ENCODE assay signal across 35 cellular contexts in the genomic region with DNA sequence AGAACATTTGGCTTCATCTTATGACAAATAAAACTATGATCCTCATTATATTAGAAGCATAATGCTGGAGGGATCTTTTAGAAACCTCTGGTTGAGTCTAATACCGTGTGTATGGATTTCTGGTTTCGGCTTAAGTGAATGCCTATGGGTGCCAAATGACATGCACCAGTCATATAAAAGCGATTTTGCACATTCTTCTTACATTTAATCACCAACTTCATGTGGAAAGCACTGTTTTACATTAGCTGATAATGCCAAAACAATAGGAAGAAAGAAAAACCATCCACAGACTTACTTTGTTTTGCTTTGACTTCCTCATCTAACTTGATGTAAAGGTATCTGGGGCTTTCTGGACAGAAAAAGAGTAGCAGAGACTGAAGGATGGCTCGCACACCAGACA. TPM values are rescaled to one million over a fixed set of nuclear protein-coding genes. Genes with fewer than 3 reads are reported as not detected.
DNase-seq lines count a peak whose midpoint lies in the region; ATAC-seq, FAIRE-seq and TF ChIP-seq lines count a peak whose summit lies in the region.
"Had no signal": no experiment of that assay in that cellular context is flagged by ENCODE, and none has a peak within 500 bp of the region (broad histone marks: within the 10 kb centered on the region; RNA-seq: fewer than 3 reads in every experiment).

No MANE protein-coding gene starts in this region.

- intact Hi-C loops in HepG2 (cut with micrococcal nuclease; ENCODE audit: unreplicated experiment) (no loop called here), right lobe of liver (cut with DNase I) (no loop called here)

- no peak overlapping the region for H2AFZ ChIP-seq in HepG2 (ENCODE audit: low read length)
- peak overlapping the region; percentile 82 for H2AFZ ChIP-seq in SK-N-SH (ENCODE audit: low read depth)
- peak overlapping the region; percentile 1 for H2AFZ ChIP-seq in smooth muscle cell (ENCODE audit: low read depth)

- H3F3A ChIP-seq in SK-N-SH (replicated peaks; ENCODE audit: insufficient read depth) (peaks cover 19% of the 10 kb centered on the region), smooth muscle cell (ENCODE audit: low read depth) (no peaks in the 10 kb centered on the region)

- in situ Hi-C loops in HepG2 (cut with HindIII; ENCODE audit: extremely low pct_ligation_motif_present, low pct_unique_long_range_greater_than_20kb): no loop called here

- H3K9me2 ChIP-seq in SK-N-SH: 0 out of 2 replicates have a peak, but pooled peaks cover 5% of the 10 kb centered on the region

- CTCF ChIA-PET in HepG2 (lab: Yijun Ruan, JAX; ENCODE audit: low intra/inter-chr PET ratio, low total read pairs): no interaction called here
- CTCF ChIA-PET in SK-N-SH (lab: Yijun Ruan, JAX): interaction anchor here (0.7 kb wide), 1 partner anchor 25 kb away, joined by 4 read pairs; no protein-coding TSS in a partner anchor

- H3K9me3 ChIP-seq in HepG2 (ENCODE audit: low read length): no peaks in the 10 kb centered on the region
- no peaks in the 10 kb centered on the region for H3K9me3 ChIP-seq in right lobe of liver
- H3K9me3 ChIP-seq in SK-N-SH: no peaks in the 10 kb centered on the region
- H3K9me3 ChIP-seq in smooth muscle cell (replicated peaks; ENCODE audit: low read depth): no peaks in the 10 kb centered on the region
- H3K9me3 ChIP-seq: esophagus muscularis mucosa, HAP-1, left ventricle myocardium inferior, SJSA1 had no signal

- no peaks in the 10 kb centered on the region for H3K27me3 ChIP-seq in HepG2 (ENCODE audit: control insufficient read depth in 1 of 2, insufficient read depth in 2 of 2, low read length in 2 of 2)
- no peaks in the 10 kb centered on the region for H3K27me3 ChIP-seq in right lobe of liver
- no peaks in the 10 kb centered on the region for H3K27me3 ChIP-seq in SK-N-SH (ENCODE audit: insufficient read depth)
- H3K27me3 ChIP-seq in smooth muscle cell (ENCODE audit: low read depth): no peaks in the 10 kb centered on the region
- H3K27me3 ChIP-seq: esophagus muscularis mucosa had no signal

- ATAC-seq in HepG2 (no peak), right lobe of liver (no peak)
- ATAC-seq: activated T-cell treated with anti-CD3 and anti-CD28 coated beads, Interleukin-2, amount 50 U/mL, for 4 hours; right cardiac atrium; stimulated activated naive CD8-positive, alpha-beta T cell treated with anti-CD3 and anti-CD28 coated beads, Interleukin-15, amount 100 ng/mL, for 72 hours had no signal

- H4K20me1 ChIP-seq in HepG2 (ENCODE audit: insufficient read depth, low read length): no peaks in the 10 kb centered on the region
- no peaks in the 10 kb centered on the region for H4K20me1 ChIP-seq in SK-N-SH (ENCODE audit: insufficient read depth)
- H4K20me1 ChIP-seq in smooth muscle cell (ENCODE audit: low read depth): no peaks in the 10 kb centered on the region

- no peak for TF ChIP-seq EP300 in HepG2 (IDR thresholded peaks at IDR 0.05; ENCODE audit: low read depth in 2 of 2, low read length in 2 of 2)
- TF ChIP-seq EP300 in HepG2 (CRISPR knock-in tag; IDR thresholded peaks at IDR 0.05; ENCODE audit: borderline replicate concordance): no peak
- peak in 1 of 2 experiments; percentile 40; a peak in 1 of 4 replicates for TF ChIP-seq EP300 in SK-N-SH (IDR thresholded peaks at IDR 0.05; ENCODE audit: borderline replicate concordance in 1 of 2, low read depth in 1 of 2, low read length in 1 of 2)

- TF ChIP-seq RAD21 in HepG2 (CRISPR knock-in tag; IDR thresholded peaks at IDR 0.05): no peak
- no peak for TF ChIP-seq RAD21 in SK-N-SH (IDR thresholded peaks at IDR 0.05; ENCODE audit: low read length)

- no peaks in the 10 kb centered on the region for H3K79me2 ChIP-seq in HepG2 (ENCODE audit: insufficient read depth, low read length)
- H3K79me2 ChIP-seq in SK-N-SH (ENCODE audit: insufficient read depth): no peaks in the 10 kb centered on the region
- no peaks in the 10 kb centered on the region for H3K79me2 ChIP-seq in smooth muscle cell (ENCODE audit: low read depth)

- H3K4me2 ChIP-seq in HepG2 (ENCODE audit: low read depth, low read length) (no peak overlapping the region), SK-N-SH (peak overlapping the region; percentile 31; the same call in 1 of the 2 replicates), smooth muscle cell (no peak overlapping the region)

- H3K9ac ChIP-seq in HepG2 (ENCODE audit: insufficient read depth, low read depth, low read length) (no peak overlapping the region), SK-N-SH (peak overlapping the region; percentile 44; the same call in 1 of the 2 replicates), smooth muscle cell (ENCODE audit: low read depth) (no peak overlapping the region)

- no peak for DNase-seq in HepG2 (ENCODE audit: low spot score)
- no peak for DNase-seq in right lobe of liver
- no peak for DNase-seq in SK-N-SH
- DNase-seq in fibroblast of peridontal ligament (ENCODE audit: extremely low read depth): peak; percentile 25
- DNase-seq in smooth muscle cell (lab: John Stamatoyannopoulos, UW; ENCODE audit: unreplicated experiment): no peak
- DNase-seq in T-helper 1 cell: no peak
- DNase-seq in DMS79 (lab: John Stamatoyannopoulos, UW): no peak
- no peak for DNase-seq in activated effector memory CD4-positive, alpha-beta T cell treated with anti-CD3 and anti-CD28 coated beads, Interleukin-2, amount 50 U/mL, for 16 hours
- DNase-seq: activated CD4-positive, alpha-beta T cell treated with anti-CD3 and anti-CD28 coated beads, Interleukin-2, amount 50 U/mL, for 1 hour; activated CD4-positive, CD25-positive, alpha-beta regulatory T cell; activated gamma-delta T cell treated with Interleukin-2 at 50 U/mL for 16 hours; activated naive CD8-positive, alpha-beta T cell treated with anti-CD3 and anti-CD28 coated beads, Interleukin-2, amount 10 ng/mL, durations not matched to agents 7 days and 5 days; activated T-cell treated with anti-CD3 and anti-CD28 coated beads, Interleukin-2, amount 50 U/mL, for 4 hours; caudate nucleus; CD4-positive, alpha-beta T cell; endodermal cell; left ventricle myocardium inferior; NCI-H1092; NCI-H1694; NCI-H510A; posterior cingulate gyrus; right cardiac atrium; stimulated activated CD4-positive, alpha-beta T cell treated with anti-CD3 and anti-CD28 coated beads, Interleukin-12 subunit alpha, Interleukin-12 subunit beta, amount 100 ng/mL, for 4 hours; stimulated activated CD4-positive, alpha-beta T cell treated with anti-CD3 and anti-CD28 coated beads, Interleukin-2, amount 100 ng/mL, for 48 hours; stimulated activated naive CD8-positive, alpha-beta T cell treated with anti-CD3 and anti-CD28 coated beads, Interleukin-15, amount 100 ng/mL, for 72 hours had no signal

- TF ChIP-seq POLR2A in HepG2 (IDR thresholded peaks at IDR 0.05; ENCODE audit: insufficient read depth in 1 of 2, low read depth in 2 of 2, low read length in 2 of 2): no peak
- no peak for TF ChIP-seq POLR2A in right lobe of liver (IDR thresholded peaks at IDR 0.05)

- peaks cover 9 to 31% of the 10 kb centered on the region in 2 experiments for H3K36me3 ChIP-seq in HepG2 (replicated peaks in 1 of 2; ENCODE audit: control insufficient read depth in 1 of 2, insufficient read depth in 2 of 2, low read length in 2 of 2)
- peaks cover 0 to 79% (median 31%) of the 10 kb centered on the region in 4 donors for H3K36me3 ChIP-seq in right lobe of liver
- no peaks in the 10 kb centered on the region for H3K36me3 ChIP-seq in SK-N-SH (replicated peaks in 1 of 2; ENCODE audit: control insufficient read depth in 1 of 2, insufficient read depth in 2 of 2, low read length in 1 of 2)
- no peaks in the 10 kb centered on the region for H3K36me3 ChIP-seq in smooth muscle cell (ENCODE audit: low read depth)
- H3K36me3 ChIP-seq: esophagus muscularis mucosa, HAP-1, left ventricle myocardium inferior, SJSA1 had no signal

- BruUV-seq in HepG2 (replicated peaks; lab: Mats Ljungman, UMichigan): no TSS peak

- WGBS in HepG2 (ENCODE audit: low lambda C conversion rate): over 99% methylated on average over 4 of the region's 4 CpGs
- 60% methylated on average over 3 of the region's 4 CpGs for WGBS in right lobe of liver (ENCODE audit: insufficient coverage, low coverage, low lambda C conversion rate, missing lambda C conversion rate)
- 19% methylated on average over 4 of the region's 4 CpGs for WGBS in SK-N-SH (ENCODE audit: low lambda C conversion rate)
- 79% methylated on average over 4 of the region's 4 CpGs for WGBS in smooth muscle cell (ENCODE audit: low lambda C conversion rate)

- FAIRE-seq in HepG2 (lab: Jason Lieb, UNC): no peak
- FAIRE-seq: D721Med, GM12892, urothelium cell line had no signal

- POLR2A ChIA-PET in HepG2 (lab: Yijun Ruan, JAX) (interaction anchor here (1.3 kb wide), 1 partner anchor 13 kb away, joined by 4 read pairs; no protein-coding TSS in a partner anchor), SK-N-SH (lab: Yijun Ruan, JAX) (no interaction called here)

- H3K4me3 ChIP-seq in HepG2 (replicated peaks in 1 of 3; ENCODE audit: insufficient read depth in 1 of 3, low read depth in 2 of 3, low read length in 3 of 3) (no peak overlapping the region), right lobe of liver (no peak overlapping the region), SK-N-SH (ENCODE audit: low read depth in 2 of 2, low read length in 1 of 2) (no peak overlapping the region), smooth muscle cell (no peak overlapping the region)
- H3K4me3 ChIP-seq: esophagus muscularis mucosa, HAP-1, left ventricle myocardium inferior, SJSA1 had no signal

- H3K27ac ChIP-seq in HepG2 (ENCODE audit: extremely low read length, insufficient read depth, low read length): no peak overlapping the region
- peak overlapping the region in 1 of 3 donors; percentile 2 for H3K27ac ChIP-seq in right lobe of liver
- peak overlapping the region; percentile 50 to 87; a peak in 3 of 4 replicates for H3K27ac ChIP-seq in SK-N-SH (ENCODE audit: low read depth in 2 of 2, low read length in 1 of 2)
- no peak overlapping the region for H3K27ac ChIP-seq in smooth muscle cell (ENCODE audit: low read depth)
- H3K27ac ChIP-seq: 22Rv1, esophagus muscularis mucosa, left ventricle myocardium inferior, RWPE1, SJSA1 had no signal

- TF ChIP-seq CTCF in HepG2 (CRISPR knock-in tag; IDR thresholded peaks at IDR 0.05) (no peak), right lobe of liver (IDR thresholded peaks at IDR 0.05) (no peak), SK-N-SH (IDR thresholded peaks at IDR 0.05) (no peak), smooth muscle cell (IDR thresholded peaks at IDR 0.05; ENCODE audit: borderline replicate concordance, insufficient read depth, poor library complexity, severe bottlenecking) (no peak)

- peaks cover 53% of the 10 kb centered on the region for H3K4me1 ChIP-seq in HepG2 (ENCODE audit: insufficient read depth, low read length)
- H3K4me1 ChIP-seq in right lobe of liver: peaks cover 0 to 89% (median 22%) of the 10 kb centered on the region in 4 donors
- H3K4me1 ChIP-seq in SK-N-SH (ENCODE audit: control insufficient read depth in 1 of 2, insufficient read depth in 2 of 2, low read depth in 1 of 2, low read length in 1 of 2): peaks cover 0 to 28% of the 10 kb centered on the region in 2 experiments; a peak in 1 of 4 replicates
- no peaks in the 10 kb centered on the region for H3K4me1 ChIP-seq in smooth muscle cell (ENCODE audit: low read depth)
- H3K4me1 ChIP-seq: esophagus muscularis mucosa, left ventricle myocardium inferior had no signal

RNA-seq across cellular contexts. Expression of a gene that starts 20.9 kb away (rescaled TPM):
- total RNA-seq in HepG2 (2016; rRNA removed; fragmentation: Illumina TruSeq; extraction: Trizol) (14.5 and 19.5 TPM in 2 replicates), right lobe of liver (100 to 1,000 TPM; 162 to 465 (median 276) TPM), smooth muscle cell (not detected in 2 replicates)
- total RNA-seq in HepG2 (2016; cell fraction: cytosol; rRNA removed; fragmentation: Illumina TruSeq; extraction: Trizol; ENCODE audit: low read depth): 1.7 TPM in 2 replicates
- 15.1 and 18.6 TPM in 2 replicates for total RNA-seq in HepG2 (2016; cell fraction: insoluble cytoplasmic fraction; rRNA removed; fragmentation: Illumina TruSeq; extraction: Trizol)
- total RNA-seq in HepG2 (2016; cell fraction: membrane; rRNA removed; fragmentation: Illumina TruSeq; extraction: Trizol): 4.7 and 4.9 TPM in 2 replicates
- 18.5 TPM in 2 replicates for total RNA-seq in HepG2 (2016; cell fraction: nucleus; rRNA removed; fragmentation: Illumina TruSeq; extraction: Trizol)
- polyA plus RNA-seq in HepG2 (2011; rRNA removed) (15.5 and 23.2 TPM in 2 replicates), SK-N-SH (2012; rRNA removed) (0.59 and 0.63 TPM in 2 replicates), smooth muscle cell (not detected in 2 replicates)
- 11.5 and 13.8 TPM in 2 replicates for polyA plus RNA-seq in HepG2 (2011; cell fraction: cytosol; rRNA removed)
- 10.7 and 12.3 TPM in 2 replicates for polyA plus RNA-seq in HepG2 (2011; cell fraction: nucleus; rRNA removed)
- polyA plus RNA-seq in HepG2 (2012): 28.7 and 38.8 TPM in 2 replicates
- 0.72 and 0.91 TPM in 2 replicates for polyA plus RNA-seq in HepG2 (2016; cell fraction: cytosol; fragmentation: Illumina TruSeq; extraction: Trizol; ENCODE audit: low read depth)
- 8.5 and 9.2 TPM in 2 replicates for polyA plus RNA-seq in HepG2 (2016; cell fraction: insoluble cytoplasmic fraction; fragmentation: Illumina TruSeq; extraction: Trizol; ENCODE audit: low read depth)
- polyA plus RNA-seq in HepG2 (2016; cell fraction: membrane; fragmentation: Illumina TruSeq; extraction: Trizol; ENCODE audit: low read depth): 1.6 and 2.0 TPM in 2 replicates
- 12.0 and 14.2 TPM in 2 replicates for polyA plus RNA-seq in HepG2 (2016; cell fraction: nucleus; fragmentation: Illumina TruSeq; extraction: Trizol; ENCODE audit: insufficient read depth, low read depth)
- polyA minus RNA-seq in HepG2 (2011; rRNA and poly(A)+ RNA removed; ENCODE audit: low replicate concordance): 121 TPM in 1 of 2 replicates, not detected in the other
- 31.0 and 34.4 TPM in 2 replicates for polyA minus RNA-seq in HepG2 (2011; cell fraction: cytosol; rRNA and poly(A)+ RNA removed)
- 58.9 and 76.6 TPM in 2 replicates for polyA minus RNA-seq in HepG2 (2011; cell fraction: nucleus; rRNA and poly(A)+ RNA removed)
- 0.66 and 1.1 TPM in 2 replicates for polyA plus RNA-seq in SK-N-SH (2012; cell fraction: cytosol; rRNA removed)
- 0.31 and 0.74 TPM in 2 replicates for polyA plus RNA-seq in SK-N-SH (2012; cell fraction: nucleus; rRNA removed)
- total RNA-seq: activated naive CD8-positive, alpha-beta T cell treated with anti-CD3 and anti-CD28 coated beads, Interleukin-2, amount 10 ng/mL, durations not matched to agents 7 days and 5 days; CD4-positive, alpha-beta T cell; esophagus muscularis mucosa; left ventricle myocardium inferior; right cardiac atrium; SJSA1; T-helper 1 cell treated with Interleukin-12 subunit alpha and Interleukin-12 subunit beta and Interleukin-4 antibody, amounts not matched to agents 30 ng/mL and 1 ng/mL, for 36 hours had no signal
- polyA plus RNA-seq: IgD-negative memory B cell, right cardiac atrium had no signal

Comparison
In these comparisons a context has a peak if more than half of its experiments do, and no peak if none do; other contexts are left out.
1. H3K27ac ChIP-seq: peak in SK-N-SH (2 of 2); none in HepG2 (single experiment) and smooth muscle cell (single experiment).